Comparison of ENCODE assay signal across 33 cellular contexts in genomic region chr5:50340757-50341156, GRCh38.
"Had no signal": no experiment of that assay in that cellular context is flagged by ENCODE, and none has a peak within 500 bp of the region (broad histone marks: within the 10 kb centered on the region; RNA-seq: fewer than 3 reads in every experiment).

No MANE protein-coding gene starts in this region.

- H3K27me3 ChIP-seq: adrenal gland, body of pancreas, brain microvascular endothelial cell, breast epithelium had no signal

- ATAC-seq: activated CD8-positive, alpha-beta T cell treated with anti-CD3 and anti-CD28 coated beads for 36 hours; activated T-cell treated with anti-CD3 and anti-CD28 coated beads, Interleukin-2, amount 50 U/mL, for 4 hours; activated T-cell treated with anti-CD3 and anti-CD28 coated beads, Interleukin-2, amount 50 U/mL, for 72 hours; activated T-helper 17 cell treated with anti-CD3 and anti-CD28 coated beads, Interleukin-2, amount 50 U/mL, for 72 hours; body of pancreas had no signal

- DNase-seq: activated B cell treated with CpG ODN at 0.5 μM for 24 hours; activated CD4-positive, alpha-beta memory T cell treated with anti-CD3 and anti-CD28 coated beads for 36 hours; activated CD4-positive, alpha-beta T cell treated with anti-CD3 and anti-CD28 coated beads for 4 hours; activated CD4-positive, alpha-beta T cell treated with anti-CD3 and anti-CD28 coated beads, Interleukin-2, amount 10 ng/mL, durations not matched to agents 24 days and 14 days; activated CD4-positive, alpha-beta T cell treated with anti-CD3 and anti-CD28 coated beads, Interleukin-2, amount 50 U/mL, for 1 hour; activated CD4-positive, alpha-beta T cell treated with anti-CD3 and anti-CD28 coated beads, Interleukin-2, amount 50 U/mL, for 4 hours; activated CD4-positive, CD25-positive, alpha-beta regulatory T cell treated with anti-CD3 and anti-CD28 coated beads, Interleukin-2, amount 50 U/mL, for 72 hours; activated CD8-positive, alpha-beta memory T cell treated with anti-CD3 and anti-CD28 coated beads, Interleukin-2, amount 50 U/mL, for 4 hours; activated CD8-positive, alpha-beta T cell treated with anti-CD3 and anti-CD28 coated beads for 36 hours; activated effector memory CD4-positive, alpha-beta T cell treated with anti-CD3 and anti-CD28 coated beads, Interleukin-2, amount 50 U/mL, for 16 hours; activated gamma-delta T cell treated with Interleukin-2 at 50 U/mL for 16 hours; activated naive CD4-positive, alpha-beta T cell; activated naive CD4-positive, alpha-beta T cell treated with anti-CD3 and anti-CD28 coated beads for 36 hours; activated naive CD8-positive, alpha-beta T cell treated with anti-CD3 and anti-CD28 coated beads for 36 hours; activated T-cell treated with anti-CD3 and anti-CD28 coated beads for 4 hours; activated T-cell treated with anti-CD3 and anti-CD28 coated beads, Interleukin-2, amount 50 U/mL, for 1 hour; activated T-cell treated with anti-CD3 and anti-CD28 coated beads, Interleukin-2, amount 50 U/mL, for 4 hours; activated T-cell treated with anti-CD3 and anti-CD28 coated beads, Interleukin-2, amount 50 U/mL, for 72 hours; adrenal gland; amniotic stem cell; aorta; body of pancreas; brain microvascular endothelial cell; central memory CD4-positive, alpha-beta T cell; T-helper 2 cell; T-helper 9 cell had no signal

- H3K4me3 ChIP-seq: adrenal gland, body of pancreas, breast epithelium had no signal

- H3K36me3 ChIP-seq: adrenal gland, brain microvascular endothelial cell, breast epithelium had no signal

- H3K4me1 Mint-ChIP-seq: activated B cell treated with CpG ODN at 0.5 μM for 24 hours; activated CD4-positive, alpha-beta T cell treated with anti-CD3 and anti-CD28 coated beads, Interleukin-2, amount 10 ng/mL, durations not matched to agents 24 days and 14 days; activated naive CD4-positive, alpha-beta T cell treated with anti-CD3 and anti-CD28 coated beads, Interleukin-2, amount 50 U/mL, for 24 hours; activated naive CD8-positive, alpha-beta T cell treated with anti-CD3 and anti-CD28 coated beads for 36 hours had no signal

- H3K4me3 Mint-ChIP-seq: activated B cell treated with CpG ODN at 0.5 μM for 24 hours; activated CD4-positive, alpha-beta memory T cell treated with anti-CD3 and anti-CD28 coated beads for 36 hours; activated CD4-positive, alpha-beta T cell treated with anti-CD3 and anti-CD28 coated beads, Interleukin-2, amount 10 ng/mL, durations not matched to agents 24 days and 14 days; activated CD8-positive, alpha-beta T cell treated with anti-CD3 and anti-CD28 coated beads for 36 hours; activated naive CD4-positive, alpha-beta T cell treated with anti-CD3 and anti-CD28 coated beads for 36 hours; activated naive CD4-positive, alpha-beta T cell treated with anti-CD3 and anti-CD28 coated beads, Interleukin-2, amount 50 U/mL, for 24 hours; activated naive CD8-positive, alpha-beta T cell treated with anti-CD3 and anti-CD28 coated beads for 36 hours; activated T-cell treated with anti-CD3 and anti-CD28 coated beads, Interleukin-2, amount 50 U/mL, for 4 hours; activated T-cell treated with anti-CD3 and anti-CD28 coated beads, Interleukin-2, amount 50 U/mL, for 72 hours; activated T-helper 1 cell treated with anti-CD3 and anti-CD28 coated beads, Interleukin-12 subunit alpha, Interleukin-12 subunit beta, Interleukin-2, Interleukin-4 antibody, amounts not matched to agents 30 ng/mL and 10 ng/mL and 1 ng/mL, durations not matched to agents 14 hours and 24 hours and 36 hours; activated T-helper 17 cell treated with anti-CD3 and anti-CD28 coated beads, Interleukin-2, amount 50 U/mL, for 72 hours; T-helper 1 cell treated with Interleukin-12 subunit alpha and Interleukin-12 subunit beta and Interleukin-4 antibody, amounts not matched to agents 30 μg/mL and 1 μg/mL, for 36 hours; T-helper 2 cell treated with Interferon-gamma antibody and Interleukin-4, amounts not matched to agents 5 μg/mL and 100 μg/mL, for 36 hours had no signal

- H3K27ac ChIP-seq: adrenal gland, body of pancreas, brain microvascular endothelial cell, breast epithelium, VCaP had no signal

- H3K9me3 ChIP-seq: adrenal gland, body of pancreas, breast epithelium had no signal

- H3K9me3 Mint-ChIP-seq: activated B cell treated with CpG ODN at 0.5 μM for 24 hours; activated CD4-positive, alpha-beta T cell treated with anti-CD3 and anti-CD28 coated beads, Interleukin-2, amount 10 ng/mL, durations not matched to agents 24 days and 14 days; activated CD8-positive, alpha-beta T cell treated with anti-CD3 and anti-CD28 coated beads for 36 hours; activated naive CD4-positive, alpha-beta T cell treated with anti-CD3 and anti-CD28 coated beads, Interleukin-2, amount 50 U/mL, for 24 hours; activated naive CD8-positive, alpha-beta T cell treated with anti-CD3 and anti-CD28 coated beads for 36 hours; activated T-cell treated with anti-CD3 and anti-CD28 coated beads, Interleukin-2, amount 50 U/mL, for 4 hours; activated T-cell treated with anti-CD3 and anti-CD28 coated beads, Interleukin-2, amount 50 U/mL, for 72 hours; activated T-helper 1 cell treated with anti-CD3 and anti-CD28 coated beads, Interleukin-12 subunit alpha, Interleukin-12 subunit beta, Interleukin-2, Interleukin-4 antibody, amounts not matched to agents 30 ng/mL and 10 ng/mL and 1 ng/mL, durations not matched to agents 14 hours and 24 hours and 36 hours; activated T-helper 17 cell treated with anti-CD3 and anti-CD28 coated beads, Interleukin-2, amount 50 U/mL, for 72 hours; T-helper 1 cell treated with Interleukin-12 subunit alpha and Interleukin-12 subunit beta and Interleukin-4 antibody, amounts not matched to agents 30 μg/mL and 1 μg/mL, for 36 hours had no signal

- H3K27ac Mint-ChIP-seq: activated B cell treated with CpG ODN at 0.5 μM for 24 hours; activated CD4-positive, alpha-beta memory T cell treated with anti-CD3 and anti-CD28 coated beads for 36 hours; activated CD4-positive, alpha-beta T cell treated with anti-CD3 and anti-CD28 coated beads, Interleukin-2, amount 10 ng/mL, durations not matched to agents 24 days and 14 days; activated CD8-positive, alpha-beta T cell treated with anti-CD3 and anti-CD28 coated beads for 36 hours; activated naive CD4-positive, alpha-beta T cell treated with anti-CD3 and anti-CD28 coated beads for 36 hours; activated naive CD4-positive, alpha-beta T cell treated with anti-CD3 and anti-CD28 coated beads, Interleukin-2, amount 50 U/mL, for 24 hours; activated naive CD8-positive, alpha-beta T cell treated with anti-CD3 and anti-CD28 coated beads for 36 hours; activated T-cell treated with anti-CD3 and anti-CD28 coated beads, Interleukin-2, amount 50 U/mL, for 72 hours; activated T-helper 1 cell treated with anti-CD3 and anti-CD28 coated beads, Interleukin-12 subunit alpha, Interleukin-12 subunit beta, Interleukin-2, Interleukin-4 antibody, amounts not matched to agents 30 ng/mL and 10 ng/mL and 1 ng/mL, durations not matched to agents 14 hours and 24 hours and 36 hours; activated T-helper 17 cell treated with anti-CD3 and anti-CD28 coated beads, Interleukin-2, amount 50 U/mL, for 72 hours; T-helper 1 cell treated with Interleukin-12 subunit alpha and Interleukin-12 subunit beta and Interleukin-4 antibody, amounts not matched to agents 30 μg/mL and 1 μg/mL, for 36 hours; T-helper 2 cell treated with Interferon-gamma antibody and Interleukin-4, amounts not matched to agents 5 μg/mL and 100 μg/mL, for 36 hours had no signal

- H3K27me3 Mint-ChIP-seq: activated B cell treated with CpG ODN at 0.5 μM for 24 hours; activated CD4-positive, alpha-beta memory T cell treated with anti-CD3 and anti-CD28 coated beads for 36 hours; activated CD8-positive, alpha-beta T cell treated with anti-CD3 and anti-CD28 coated beads for 36 hours; activated naive CD4-positive, alpha-beta T cell treated with anti-CD3 and anti-CD28 coated beads, Interleukin-2, amount 50 U/mL, for 24 hours; activated naive CD8-positive, alpha-beta T cell treated with anti-CD3 and anti-CD28 coated beads for 36 hours; activated T-helper 17 cell treated with anti-CD3 and anti-CD28 coated beads, Interleukin-2, amount 50 U/mL, for 72 hours had no signal

- H3K4me1 ChIP-seq: adrenal gland, body of pancreas, breast epithelium had no signal
